1 cellular context compared by ENCODE assay signal in genomic region chr10:105953056-105953455, GRCh38.
TF ChIP-seq lines count a peak whose summit lies in the region.

No MANE protein-coding gene starts in this region.

TF ChIP-seq in H1, 55 proteins besides CTCF, POLR2A, EP300 and RAD21:
- TF ChIP-seq EGR1 (IDR thresholded peaks at IDR 0.05; ENCODE audit: borderline replicate concordance, low read depth, low read length) (no peak), SIX5 (IDR thresholded peaks at IDR 0.05; ENCODE audit: low read depth, low read length) (no peak), CEBPB (IDR thresholded peaks at IDR 0.05; ENCODE audit: low read depth, low read length) (no peak), SP2 (IDR thresholded peaks at IDR 0.05; ENCODE audit: low read length) (no peak), ASH2L (IDR thresholded peaks at IDR 0.05; ENCODE audit: low read length) (no peak), BACH1 (IDR thresholded peaks at IDR 0.05; ENCODE audit: low read length) (no peak), SUZ12 (IDR thresholded peaks at IDR 0.05; ENCODE audit: low read length) (no peak), NRF1 (IDR thresholded peaks at IDR 0.05; ENCODE audit: low read depth, low read length) (no peak), TBP (IDR thresholded peaks at IDR 0.05; ENCODE audit: low read depth, low read length) (no peak)
